In genomic region chr5:81513982-81514381, GRCh38 we compare ENCODE assay signal across 12 cellular contexts.
DNase-seq lines count a peak whose midpoint lies in the region; ATAC-seq, FAIRE-seq and TF ChIP-seq lines count a peak whose summit lies in the region.
"Had no signal": no experiment of that assay in that cellular context is flagged by ENCODE, and none has a peak within 500 bp of the region (broad histone marks: within the 10 kb centered on the region; RNA-seq: fewer than 3 reads in every experiment).

No MANE protein-coding gene starts in this region.

- no peaks in the 10 kb centered on the region for H3K4me1 Mint-ChIP-seq in activated T-helper 17 cell treated with anti-CD3 and anti-CD28 coated beads, Interleukin-2, amount 50 U/mL, for 72 hours

- H3K9me3 ChIP-seq in OCI-LY1 (ENCODE audit: low read length), result no peaks in the 10 kb centered on the region

- DNase-seq in ACHN, result peak; percentile 35
- DNase-seq in fibroblast of mammary gland (ENCODE audit: low read depth), result peak; percentile 18
- DNase-seq in NCI-H2029 (lab: John Stamatoyannopoulos, UW), result no peak
- DNase-seq: activated CD4-positive, CD25-positive, alpha-beta regulatory T cell treated with anti-CD3 and anti-CD28 coated beads, Interleukin-2, amount 50 U/mL, for 72 hours; mesenchymal stem cell; NCI-H1436 treated with DMSO at 0.1 percent for 48 hours had no signal

- peaks cover 8% of the 10 kb centered on the region for H3K4me1 ChIP-seq in OCI-LY1 (ENCODE audit: insufficient read depth, low read length, severe bottlenecking)

- no peaks in the 10 kb centered on the region for H3K79me2 ChIP-seq in OCI-LY1 (ENCODE audit: insufficient read depth, low read length)

- no peak overlapping the region for H2AFZ ChIP-seq in OCI-LY1 (ENCODE audit: low read length)

- no peaks in the 10 kb centered on the region for H4K20me1 ChIP-seq in OCI-LY1 (ENCODE audit: insufficient read depth, low read length)

- in situ Hi-C loops in ACHN (cut with HindIII; ENCODE audit: low pct_ligation_motif_present, low pct_unique_long_range_greater_than_20kb, low sequenced_read_pairs), result no loop called here

- 0 out of 2 replicates have a peak, but pooled peaks cover 6% of the 10 kb centered on the region for H3F3A ChIP-seq in OCI-LY1 (ENCODE audit: insufficient read depth, low read length)

- H3K27ac Mint-ChIP-seq in activated T-helper 17 cell treated with anti-CD3 and anti-CD28 coated beads, Interleukin-2, amount 50 U/mL, for 72 hours, result no peak overlapping the region
- H3K27ac Mint-ChIP-seq: dendritic cell treated with granulocyte-macrophage colony-stimulating factor and Interleukin-4, amounts not matched to agents 40 ng/mL and 50 ng/mL, for 4 days had no signal

- H3K36me3 ChIP-seq in OCI-LY1 (ENCODE audit: insufficient read depth, low read length), result no peaks in the 10 kb centered on the region

- peak; percentile 53 for TF ChIP-seq CTCF in OCI-LY1 (IDR thresholded peaks at IDR 0.05; ENCODE audit: low read length)
- peak; percentile 23 for TF ChIP-seq CTCF in fibroblast of mammary gland (conservative IDR thresholded peaks at IDR 0.05; ENCODE audit: control insufficient read depth, insufficient read depth, low read depth, low read length)

- no peaks in the 10 kb centered on the region for H3K36me3 Mint-ChIP-seq in activated T-helper 17 cell treated with anti-CD3 and anti-CD28 coated beads, Interleukin-2, amount 50 U/mL, for 72 hours (ENCODE audit: low read depth)

- ATAC-seq in GM19324 (IDR thresholded peaks at IDR 0.05; ENCODE audit: low FRiP score, unreplicated experiment) (no peak), HG03439 (IDR thresholded peaks at IDR 0.05; ENCODE audit: unreplicated experiment) (no peak)
- no peak for ATAC-seq in activated T-helper 17 cell treated with anti-CD3 and anti-CD28 coated beads, Interleukin-2, amount 50 U/mL, for 72 hours (replicated peaks)

- H3K9me3 Mint-ChIP-seq in activated T-helper 17 cell treated with anti-CD3 and anti-CD28 coated beads, Interleukin-2, amount 50 U/mL, for 72 hours, result no peaks in the 10 kb centered on the region
- H3K9me3 Mint-ChIP-seq: dendritic cell treated with granulocyte-macrophage colony-stimulating factor and Interleukin-4, amounts not matched to agents 40 ng/mL and 50 ng/mL, for 4 days had no signal

- no peaks in the 10 kb centered on the region for H3K27me3 ChIP-seq in OCI-LY1 (ENCODE audit: insufficient read depth, low read length)

- H3K27me3 Mint-ChIP-seq in activated T-helper 17 cell treated with anti-CD3 and anti-CD28 coated beads, Interleukin-2, amount 50 U/mL, for 72 hours, result no peaks in the 10 kb centered on the region
- H3K27me3 Mint-ChIP-seq: dendritic cell treated with granulocyte-macrophage colony-stimulating factor and Interleukin-4, amounts not matched to agents 40 ng/mL and 50 ng/mL, for 4 days had no signal

- H3K27ac ChIP-seq in OCI-LY1 (ENCODE audit: low read depth, low read length, poor library complexity, severe bottlenecking), result no peak overlapping the region

- H3K4me3 Mint-ChIP-seq in activated T-helper 17 cell treated with anti-CD3 and anti-CD28 coated beads, Interleukin-2, amount 50 U/mL, for 72 hours, result no peak overlapping the region
- H3K4me3 Mint-ChIP-seq: dendritic cell treated with granulocyte-macrophage colony-stimulating factor and Interleukin-4, amounts not matched to agents 40 ng/mL and 50 ng/mL, for 4 days had no signal

- H3K4me2 ChIP-seq in OCI-LY1 (ENCODE audit: low read length), result no peak overlapping the region

- H3K4me3 ChIP-seq in OCI-LY1 (ENCODE audit: low read depth, low read length, poor library complexity, severe bottlenecking) (no peak overlapping the region), fibroblast of mammary gland (ENCODE audit: control insufficient read depth, low read depth, low read length) (no peak overlapping the region)

- H3K9ac ChIP-seq in OCI-LY1 (ENCODE audit: low read length), result no peak overlapping the region

- no peaks in the 10 kb centered on the region for H3K9me2 ChIP-seq in OCI-LY1 (ENCODE audit: low read depth, low read length)

- FAIRE-seq in G401.6 (lab: Jason Lieb, UNC), result peak; percentile 78
